Comparison of ENCODE assay signal across 19 cellular contexts in genomic region chr6:168388641-168389633, GRCh38. TPM values are rescaled to one million over a fixed set of nuclear protein-coding genes. Genes with fewer than 3 reads are reported as not detected.
A peak's percentile ranks its signal among the peaks of the same experiment; 100 is the strongest.
DNase-seq lines count a peak whose midpoint lies in the region; ATAC-seq and TF ChIP-seq lines count a peak whose summit lies in the region.
"Had no signal": no experiment of that assay in that cellular context is flagged by ENCODE, and none has a peak within 500 bp of the region (broad histone marks: within the 10 kb centered on the region; RNA-seq: fewer than 3 reads in every experiment).

No MANE protein-coding gene starts in this region.

- H3K27ac Mint-ChIP-seq in GM23338, result no peak overlapping the region
- H3K27ac Mint-ChIP-seq: activated B cell treated with CpG ODN at 0.5 μM for 24 hours; stimulated activated effector memory CD8-positive, alpha-beta T cell treated with anti-CD3 and anti-CD28 coated beads, Interleukin-12 subunit alpha, Interleukin-12 subunit beta, amount 100 ng/mL, for 72 hours had no signal

- H2AK5ac ChIP-seq in neuronal stem cell (ENCODE audit: low read depth, low read length), result no peak overlapping the region

- H2BK12ac ChIP-seq in neuronal stem cell (ENCODE audit: low read length), result no peak overlapping the region

- H4K8ac ChIP-seq in neuronal stem cell (ENCODE audit: low read depth, low read length), result no peak overlapping the region

- H2AFZ ChIP-seq in GM23338 (no peak overlapping the region), neuronal stem cell (ENCODE audit: low read length) (no peak overlapping the region)
- H2AFZ ChIP-seq: parathyroid adenoma had no signal

- H3K79me1 ChIP-seq in neuronal stem cell (ENCODE audit: low read depth, low read length), result no peaks in the 10 kb centered on the region

- peaks cover 10% of the 10 kb centered on the region for H3K4me1 Mint-ChIP-seq in GM23338
- H3K4me1 Mint-ChIP-seq: activated B cell treated with CpG ODN at 0.5 μM for 24 hours; stimulated activated effector memory CD8-positive, alpha-beta T cell treated with anti-CD3 and anti-CD28 coated beads, Interleukin-12 subunit alpha, Interleukin-12 subunit beta, amount 100 ng/mL, for 72 hours had no signal

- H3K4me3 ChIP-seq in GM23338, result no peak overlapping the region
- H3K4me3 ChIP-seq in neuronal stem cell (ENCODE audit: low read length in 2 of 2), result no peak overlapping the region
- no peak overlapping the region for H3K4me3 ChIP-seq in WERI-Rb-1 (ENCODE audit: low read depth, low read length)
- H3K4me3 ChIP-seq: left lung, smooth muscle cell, transverse colon had no signal

- H3K4me3 Mint-ChIP-seq in GM23338, result no peak overlapping the region
- H3K4me3 Mint-ChIP-seq: activated B cell treated with CpG ODN at 0.5 μM for 24 hours; stimulated activated effector memory CD8-positive, alpha-beta T cell treated with anti-CD3 and anti-CD28 coated beads, Interleukin-12 subunit alpha, Interleukin-12 subunit beta, amount 100 ng/mL, for 72 hours had no signal

- no peak for TF ChIP-seq POLR2A in erythroblast (IDR thresholded peaks at IDR 0.05; ENCODE audit: low read length)

- no peak overlapping the region for H2BK120ac ChIP-seq in neuronal stem cell (ENCODE audit: low read depth, low read length)

- no peaks in the 10 kb centered on the region for H3K79me2 ChIP-seq in GM23338 (replicated peaks; ENCODE audit: insufficient read depth)
- H3K79me2 ChIP-seq: parathyroid adenoma had no signal

- H3K18ac ChIP-seq in neuronal stem cell (ENCODE audit: low read length), result peak overlapping the region; percentile 69

- peaks cover 9% of the 10 kb centered on the region for H3K27me3 Mint-ChIP-seq in GM23338 (ENCODE audit: insufficient read depth, low read depth, poor library complexity)
- H3K27me3 Mint-ChIP-seq: activated B cell treated with CpG ODN at 0.5 μM for 24 hours had no signal

- no peak overlapping the region for H2BK5ac ChIP-seq in neuronal stem cell (ENCODE audit: low read length)

- DNase-seq in GM23338 (ENCODE audit: low spot score), result peak; percentile 51
- DNase-seq in NCI-H2029 (lab: John Stamatoyannopoulos, UW), result peak; percentile 93
- DNase-seq in neuronal stem cell (ENCODE audit: low spot score), result no peak
- DNase-seq in hippocampal formation (lab: John Stamatoyannopoulos, UW), result no peak
- DNase-seq in WERI-Rb-1, result no peak
- DNase-seq in erythroblast (lab: John Stamatoyannopoulos, UW), result no peak
- no peak for DNase-seq in amniotic stem cell (lab: John Stamatoyannopoulos, UW)
- DNase-seq: activated B cell treated with CpG ODN at 0.5 μM for 24 hours, AML-193, amygdala, cerebellar nuclear complex, hypothalamus, RPMI8226, transverse colon had no signal

- H3K9me3 ChIP-seq in neuronal stem cell (replicated peaks in 1 of 2; ENCODE audit: control insufficient read depth in 2 of 2, insufficient read depth in 1 of 2, low read depth in 1 of 2, low read length in 2 of 2) (no peaks in the 10 kb centered on the region), WERI-Rb-1 (ENCODE audit: severe bottlenecking) (no peaks in the 10 kb centered on the region)
- H3K9me3 ChIP-seq: left lung, transverse colon had no signal

- peak overlapping the region; percentile 24 for H2BK15ac ChIP-seq in neuronal stem cell (ENCODE audit: low read length)

- no peak overlapping the region for H4K91ac ChIP-seq in neuronal stem cell (ENCODE audit: low read depth, low read length, poor library complexity)

- no peak overlapping the region for H3K4ac ChIP-seq in neuronal stem cell (ENCODE audit: low read length)

- no peaks in the 10 kb centered on the region for H3K27me3 ChIP-seq in GM23338 (ENCODE audit: insufficient read depth)
- no peaks in the 10 kb centered on the region for H3K27me3 ChIP-seq in neuronal stem cell (ENCODE audit: control insufficient read depth in 3 of 3, insufficient read depth in 3 of 3, low read depth in 1 of 3, low read length in 3 of 3)
- no peaks in the 10 kb centered on the region for H3K27me3 ChIP-seq in WERI-Rb-1 (ENCODE audit: insufficient read depth, low read depth, severe bottlenecking)
- H3K27me3 ChIP-seq: transverse colon had no signal

- peaks cover 2% of the 10 kb centered on the region; the same call in 1 of the 3 replicates for H3K36me3 Mint-ChIP-seq in GM23338 (ENCODE audit: low read depth)
- H3K36me3 Mint-ChIP-seq: stimulated activated effector memory CD8-positive, alpha-beta T cell treated with anti-CD3 and anti-CD28 coated beads, Interleukin-12 subunit alpha, Interleukin-12 subunit beta, amount 100 ng/mL, for 72 hours had no signal

- no peak overlapping the region for H3K14ac ChIP-seq in neuronal stem cell (ENCODE audit: low read length)

- H3K9ac ChIP-seq in neuronal stem cell (ENCODE audit: low read depth, low read length, poor library complexity), result no peak overlapping the region
- H3K9ac ChIP-seq: parathyroid adenoma had no signal

- H3K36me3 ChIP-seq in GM23338 (ENCODE audit: insufficient read depth) (no peaks in the 10 kb centered on the region), neuronal stem cell (replicated peaks in 1 of 2; ENCODE audit: control insufficient read depth in 2 of 2, insufficient read depth in 2 of 2, low read length in 2 of 2) (no peaks in the 10 kb centered on the region), WERI-Rb-1 (no peaks in the 10 kb centered on the region)
- H3K36me3 ChIP-seq: left lung, transverse colon had no signal

- H3F3A ChIP-seq in GM23338 (replicated peaks; ENCODE audit: low read depth), result no peaks in the 10 kb centered on the region; the same call in 1 of the 2 replicates

- WGBS in neuronal stem cell (ENCODE audit: extremely low coverage in 2 of 2, insufficient read length in 2 of 2, insufficient replicate concordance in 1 of 2), 2 donors, result no CpG with 5 or more reads among the region's 32 CpGs

- H3K4me1 ChIP-seq in GM23338 (ENCODE audit: insufficient read depth) (no peaks in the 10 kb centered on the region), neuronal stem cell (ENCODE audit: control insufficient read depth in 2 of 2, insufficient read depth in 1 of 2, low read depth in 1 of 2, low read length in 2 of 2) (peaks cover 0 to 3% of the 10 kb centered on the region in 2 donors)
- H3K4me1 ChIP-seq: left lung, parathyroid adenoma, transverse colon had no signal

- peak overlapping the region; percentile 45 for H3K23ac ChIP-seq in neuronal stem cell (ENCODE audit: low read depth, low read length, poor library complexity)

- ATAC-seq in GM23338, result peak; percentile 89
- ATAC-seq: left lung; stimulated activated effector memory CD8-positive, alpha-beta T cell treated with anti-CD3 and anti-CD28 coated beads, Interleukin-12 subunit alpha, Interleukin-12 subunit beta, amount 100 ng/mL, for 72 hours had no signal

- H3K9me2 ChIP-seq in GM23338 (ENCODE audit: insufficient read depth), result no peaks in the 10 kb centered on the region

- H3K27ac ChIP-seq in GM23338 (ENCODE audit: low read depth) (no peak overlapping the region), VCaP (peak overlapping the region; percentile 78), neuronal stem cell (replicated peaks; ENCODE audit: low read length) (no peak overlapping the region), WERI-Rb-1 (no peak overlapping the region)
- H3K27ac ChIP-seq: left lung, parathyroid adenoma, transverse colon had no signal

- TF ChIP-seq CTCF in GM23338 (conservative IDR thresholded peaks at IDR 0.05; ENCODE audit: low read depth in 2 of 2) (peak in 1 of 2 experiments; percentile 33; a peak in 3 of 4 replicates), VCaP (conservative IDR thresholded peaks at IDR 0.05) (no peak), WERI-Rb-1 (IDR thresholded peaks at IDR 0.05; ENCODE audit: low read depth, low read length) (no peak)

- H3K4me2 ChIP-seq in GM23338, result no peak overlapping the region
- no peak overlapping the region for H3K4me2 ChIP-seq in neuronal stem cell (ENCODE audit: insufficient read depth, low read length, poor library complexity, severe bottlenecking)
- H3K4me2 ChIP-seq: smooth muscle cell had no signal

- no peaks in the 10 kb centered on the region for H4K20me1 ChIP-seq in GM23338 (replicated peaks; ENCODE audit: insufficient read depth)

- H3K9me3 Mint-ChIP-seq in GM23338, result peaks cover 8% of the 10 kb centered on the region
- H3K9me3 Mint-ChIP-seq: activated B cell treated with CpG ODN at 0.5 μM for 24 hours; stimulated activated effector memory CD8-positive, alpha-beta T cell treated with anti-CD3 and anti-CD28 coated beads, Interleukin-12 subunit alpha, Interleukin-12 subunit beta, amount 100 ng/mL, for 72 hours had no signal

TF ChIP-seq in GM23338, 12 proteins besides CTCF, POLR2A, EP300 and RAD21 (continues in another document):
- TF ChIP-seq CREB1 (CRISPR knock-in tag; IDR thresholded peaks at IDR 0.05; ENCODE audit: low read depth) (no peak), JUNB (IDR thresholded peaks at IDR 0.05; ENCODE audit: unreplicated experiment) (no peak), REST (IDR thresholded peaks at IDR 0.05; ENCODE audit: unreplicated experiment) (no peak), STAT1 (IDR thresholded peaks at IDR 0.05; ENCODE audit: unreplicated experiment) (no peak), ZNF114 (CRISPR knock-in tag; IDR thresholded peaks at IDR 0.05) (no peak)

RNA-seq across cellular contexts. Expression of gene SMOC2, which starts 52.0 kb away (rescaled TPM):
- 5.1 and 6.5 TPM in 2 replicates for total RNA-seq in GM23338 (2014; rRNA removed; shearing (Covaris generic))
- polyA plus RNA-seq in GM23338 (2016; fragmentation: Nextera tagmentation; extraction: Ambion mirVana), result 3.5 and 4.3 TPM in 2 replicates
- 0.20 TPM for polyA plus RNA-seq in neuronal stem cell (2013, experiment 1 of 2)
- polyA plus RNA-seq in neuronal stem cell (2013, experiment 2 of 2), result 0.11 TPM
- total RNA-seq: activated B cell treated with CpG ODN at 0.5 μM for 24 hours had no signal

Comparison
In these comparisons a context has a peak if more than half of its experiments do, and no peak if none do; other contexts are left out.
1. DNase-seq: peak in GM23338 (single experiment) and NCI-H2029 (single experiment); none in neuronal stem cell (single experiment), hippocampal formation (0 of 2), WERI-Rb-1 (single experiment), erythroblast (0 of 2) and amniotic stem cell (single experiment).